In genomic region chr17:74386397-74386796, GRCh38 we compare ENCODE assay signal across 20 cellular contexts. TPM values are rescaled to one million over a fixed set of nuclear protein-coding genes. Genes with fewer than 3 reads are reported as not detected.
DNase-seq lines count a peak whose midpoint lies in the region; ATAC-seq and TF ChIP-seq lines count a peak whose summit lies in the region.
"Had no signal": no experiment of that assay in that cellular context is flagged by ENCODE, and none has a peak within 500 bp of the region (broad histone marks: within the 10 kb centered on the region; RNA-seq: fewer than 3 reads in every experiment).

No MANE protein-coding gene starts in this region.

- in situ Hi-C loops in GM23248 (cut with MboI), result no loop called here

- H3K36me3 ChIP-seq in GM23248 (ENCODE audit: low read depth) (no peaks in the 10 kb centered on the region), adrenal gland (replicated peaks in 1 of 2) (no peaks in the 10 kb centered on the region), mucosa of descending colon (ENCODE audit: low read depth) (no peaks in the 10 kb centered on the region)
- H3K36me3 ChIP-seq: thoracic aorta had no signal

- ATAC-seq in mucosa of descending colon (peak; percentile 63), GM21576 (IDR thresholded peaks at IDR 0.05; ENCODE audit: unreplicated experiment) (no peak)
- ATAC-seq: naive thymus-derived CD4-positive, alpha-beta T cell; Panc1 had no signal

- H3K4me1 ChIP-seq in GM23248 (ENCODE audit: insufficient read depth) (no peaks in the 10 kb centered on the region), adrenal gland (replicated peaks in 1 of 2) (peaks cover 0 to 5% of the 10 kb centered on the region in 2 donors), mucosa of descending colon (ENCODE audit: low read depth) (peaks cover 9% of the 10 kb centered on the region)

- 52% methylated on average over 8 of the region's 8 CpGs for WGBS in GM23248 (ENCODE audit: low coverage in 1 of 2, low lambda C conversion rate in 2 of 2, missing lambda C conversion rate in 2 of 2), 2 experiments
- WGBS in adrenal gland, 4 donors, result 13 to 36% (median 30%) methylated on average over 8 of the region's 8 CpGs

- H3F3A ChIP-seq in GM23248 (ENCODE audit: insufficient read depth), result no peaks in the 10 kb centered on the region

- no peak for TF ChIP-seq POLR2A in adrenal gland (IDR thresholded peaks at IDR 0.05)

- no peak overlapping the region for H3K4me3 ChIP-seq in GM23248
- no peak overlapping the region for H3K4me3 ChIP-seq in adrenal gland
- H3K4me3 ChIP-seq in fibroblast of villous mesenchyme (ENCODE audit: low read depth, low read length), result no peak overlapping the region
- no peak overlapping the region for H3K4me3 ChIP-seq in mucosa of descending colon
- H3K4me3 ChIP-seq: thoracic aorta had no signal

- H3K27ac ChIP-seq in GM23248 (no peak overlapping the region), adrenal gland (peak overlapping the region in 1 of 5 donors; percentile 63)

- DNase-seq in GM23248, result peak; percentile 47
- peak in 6 of 7 donors; percentile 45 to 73 (median 58) for DNase-seq in adrenal gland
- DNase-seq in fibroblast of villous mesenchyme (ENCODE audit: low read depth), result peak; percentile 6
- peak in 1 of 3 donors; percentile 29 for DNase-seq in mucosa of descending colon
- DNase-seq in NCI-H146 treated with DMSO at 0.1 percent for 48 hours (lab: John Stamatoyannopoulos, UW; ENCODE audit: unreplicated experiment), result no peak
- no peak for DNase-seq in GM19240 (ENCODE audit: insufficient read length, low spot score)
- DNase-seq in SKM-1 treated with dmso at 0.1 percent for 144 hours (lab: John Stamatoyannopoulos, UW; ENCODE audit: unreplicated experiment), result no peak
- DNase-seq: activated CD4-positive, alpha-beta T cell treated with anti-CD3 and anti-CD28 coated beads for 1 hour; activated CD8-positive, alpha-beta memory T cell treated with anti-CD3 and anti-CD28 coated beads, Interleukin-2, amount 50 U/mL, for 4 hours; GDM1; kidney glomerular epithelial cell; naive thymus-derived CD4-positive, alpha-beta T cell; NCI-H2081; retina; stimulated activated CD4-positive, alpha-beta T cell treated with anti-CD3 and anti-CD28 coated beads, Interleukin-2, amount 100 ng/mL, for 48 hours; stimulated activated CD8-positive, alpha-beta memory T cell treated with anti-CD3 and anti-CD28 coated beads, Interleukin-4, amount 100 ng/mL, for 48 hours had no signal

- no peaks in the 10 kb centered on the region for H4K20me1 ChIP-seq in GM23248 (ENCODE audit: insufficient read depth)

- no peaks in the 10 kb centered on the region for H3K9me2 ChIP-seq in GM23248 (ENCODE audit: insufficient read depth)

- H3K27me3 ChIP-seq in GM23248 (replicated peaks; ENCODE audit: insufficient read depth) (no peaks in the 10 kb centered on the region), adrenal gland (no peaks in the 10 kb centered on the region)

- no peaks in the 10 kb centered on the region for H3K79me2 ChIP-seq in GM23248 (ENCODE audit: insufficient read depth)

- no peak overlapping the region for H3K4me2 ChIP-seq in GM23248 (ENCODE audit: unreplicated experiment)

- H3K9me3 ChIP-seq in GM23248 (ENCODE audit: low read depth) (no peaks in the 10 kb centered on the region), adrenal gland (replicated peaks in 1 of 3) (no peaks in the 10 kb centered on the region), mucosa of descending colon (no peaks in the 10 kb centered on the region)
- H3K9me3 ChIP-seq: thoracic aorta had no signal

- H3K9ac ChIP-seq in GM23248, result no peak overlapping the region

- H2AFZ ChIP-seq in GM23248, result no peak overlapping the region

- TF ChIP-seq CTCF in adrenal gland (IDR thresholded peaks at IDR 0.05) (no peak), fibroblast of villous mesenchyme (IDR thresholded peaks at IDR 0.05; ENCODE audit: insufficient read depth, low read depth, low read length) (no peak), mucosa of descending colon (IDR thresholded peaks at IDR 0.05) (no peak)

- intact Hi-C loops in adrenal gland (cut with DNase I), result no loop called here
- intact Hi-C loops in mucosa of descending colon (cut with DNase I, micrococcal nuclease), result no loop called here

RNA-seq across cellular contexts. Expression of gene GPR142, which starts 19.1 kb away (rescaled TPM):
- total RNA-seq in GM23248 (2014; rRNA removed; shearing (Covaris generic)), result not detected in 2 replicates
- polyA plus RNA-seq in GM23248 (2016; fragmentation: Nextera tagmentation; extraction: Ambion mirVana) (not detected in 2 replicates), adrenal gland (under 1 TPM in 1 of 3 donors, not detected in 2; 0.13 TPM)
- total RNA-seq in adrenal gland (not detected), fibroblast of villous mesenchyme (not detected in 2 replicates), mucosa of descending colon (under 1 TPM in 1 of 3 donors, not detected in 2; 0.17 TPM)
- total RNA-seq: naive thymus-derived CD4-positive, alpha-beta T cell; thoracic aorta had no signal
- polyA plus RNA-seq: AG04450; naive thymus-derived CD4-positive, alpha-beta T cell had no signal

RNA-seq across cellular contexts. Expression of gene BTBD17, which starts 24.7 kb away (rescaled TPM):
- total RNA-seq in GM23248 (2014; rRNA removed; shearing (Covaris generic)), result not detected in 2 replicates
- polyA plus RNA-seq in GM23248 (2016; fragmentation: Nextera tagmentation; extraction: Ambion mirVana) (0.10 TPM in 1 of 2 replicates, not detected in the other), adrenal gland (under 1 TPM; 0.10 to 0.72 (median 0.24) TPM)
- total RNA-seq in adrenal gland (1 to 10 TPM in 2 of 8 donors, under 1 TPM in 2, not detected in 4; 0.11 to 1.1 (median 0.87) TPM), fibroblast of villous mesenchyme (not detected in 2 replicates), mucosa of descending colon (under 1 TPM in 1 of 3 donors, not detected in 2; 0.17 TPM)
- total RNA-seq: naive thymus-derived CD4-positive, alpha-beta T cell; thoracic aorta had no signal
- polyA plus RNA-seq: AG04450; naive thymus-derived CD4-positive, alpha-beta T cell had no signal

RNA-seq across cellular contexts. Expression of gene GPRC5C, which starts 45.5 kb away (rescaled TPM):
- 0.25 and 2.7 TPM in 2 replicates for total RNA-seq in GM23248 (2014; rRNA removed; shearing (Covaris generic))
- polyA plus RNA-seq in GM23248 (2016; fragmentation: Nextera tagmentation; extraction: Ambion mirVana) (0.95 and 1.6 TPM in 2 replicates), adrenal gland (10 to 100 TPM in 2 of 3 donors, 1 to 10 TPM in 1; 2.7 to 29.8 (median 18.2) TPM)
- total RNA-seq in adrenal gland (10 to 100 TPM; 20.1 to 67.2 (median 32.3) TPM), fibroblast of villous mesenchyme (0.43 and 1.3 TPM in 2 replicates), mucosa of descending colon (100 to 1,000 TPM in 2 of 3 donors, 10 to 100 TPM in 1; 62.2 to 172 (median 139) TPM)
- polyA plus RNA-seq: naive thymus-derived CD4-positive, alpha-beta T cell had no signal

Comparison
In these comparisons a context has a peak if more than half of its experiments do, and no peak if none do; other contexts are left out.
1. DNase-seq: peak in GM23248 (single experiment), adrenal gland (6 of 7) and fibroblast of villous mesenchyme (single experiment); none in NCI-H146 treated with DMSO at 0.1 percent for 48 hours (single experiment), GM19240 (single experiment) and SKM-1 treated with dmso at 0.1 percent for 144 hours (single experiment).